ENCODE assay signal across 8 cellular contexts in genomic region chr17:43389022-43389947, GRCh38. TPM values are rescaled to one million over a fixed set of nuclear protein-coding genes. Genes with fewer than 3 reads are reported as not detected.
A peak's percentile ranks its signal among the peaks of the same experiment; 100 is the strongest.
DNase-seq lines count a peak whose midpoint lies in the region; ATAC-seq and TF ChIP-seq lines count a peak whose summit lies in the region.

No MANE protein-coding gene starts in this region.

- no peaks in the 10 kb centered on the region for H3K9me3 Mint-ChIP-seq in immature natural killer cell

- TF ChIP-seq CTCF in WERI-Rb-1 (IDR thresholded peaks at IDR 0.05; ENCODE audit: low read depth, low read length) = peak; percentile 94

- DNase-seq in DMS79 (lab: John Stamatoyannopoulos, UW) (peak; percentile 55), NCI-H2171 (lab: John Stamatoyannopoulos, UW) (peak; percentile 69), WERI-Rb-1 (peak; percentile 89), T47D (ENCODE audit: low read depth in 1 of 2, low spot score in 1 of 2) (peak; percentile 38 to 89), immature natural killer cell (peak; percentile 84 to 87 (median 86)), smooth muscle cell of the brain vasculature (ENCODE audit: low read depth, low spot score) (peak; percentile 44)

- H3K9me3 ChIP-seq in WERI-Rb-1 (ENCODE audit: severe bottlenecking) = no peaks in the 10 kb centered on the region

- peak overlapping the region; percentile 94 to 99 (median 98) for H3K27ac Mint-ChIP-seq in immature natural killer cell

- peak overlapping the region; percentile 67 for H3K27ac ChIP-seq in WERI-Rb-1

- ATAC-seq in HG02759 (IDR thresholded peaks at IDR 0.05; ENCODE audit: unreplicated experiment) (peak; percentile 48), HG03469 (IDR thresholded peaks at IDR 0.05; ENCODE audit: unreplicated experiment) (no peak)

- in situ Hi-C loops in T47D (cut with HindIII; ENCODE audit: low pct_unique_long_range_greater_than_20kb, low sequenced_read_pairs) = no loop called here

- H3K27me3 ChIP-seq in WERI-Rb-1 (ENCODE audit: insufficient read depth, low read depth, severe bottlenecking) = no peaks in the 10 kb centered on the region

- H3K36me3 Mint-ChIP-seq in immature natural killer cell = no peaks in the 10 kb centered on the region

- peak overlapping the region; percentile 70 for H3K4me3 ChIP-seq in WERI-Rb-1 (ENCODE audit: low read depth, low read length)

- peaks cover 37 to 47% of the 10 kb centered on the region in 2 donors for H3K4me1 Mint-ChIP-seq in immature natural killer cell

- no peaks in the 10 kb centered on the region for H3K36me3 ChIP-seq in WERI-Rb-1

- peak overlapping the region; percentile 91 to 98 (median 93) for H3K4me3 Mint-ChIP-seq in immature natural killer cell

- peaks cover 3 to 6% (median 6%) of the 10 kb centered on the region in 3 donors for H3K27me3 Mint-ChIP-seq in immature natural killer cell (ENCODE audit: low read depth in 3 of 3)

RNA-seq across cellular contexts. Expression of gene ARL4D, which starts 9.5 kb away (rescaled TPM):
- 1 to 10 TPM; 4.5 to 10.0 (median 9.9) TPM for polyA plus RNA-seq in immature natural killer cell
